Comparison of ENCODE assay signal across 9 cellular contexts in the genomic region with DNA sequence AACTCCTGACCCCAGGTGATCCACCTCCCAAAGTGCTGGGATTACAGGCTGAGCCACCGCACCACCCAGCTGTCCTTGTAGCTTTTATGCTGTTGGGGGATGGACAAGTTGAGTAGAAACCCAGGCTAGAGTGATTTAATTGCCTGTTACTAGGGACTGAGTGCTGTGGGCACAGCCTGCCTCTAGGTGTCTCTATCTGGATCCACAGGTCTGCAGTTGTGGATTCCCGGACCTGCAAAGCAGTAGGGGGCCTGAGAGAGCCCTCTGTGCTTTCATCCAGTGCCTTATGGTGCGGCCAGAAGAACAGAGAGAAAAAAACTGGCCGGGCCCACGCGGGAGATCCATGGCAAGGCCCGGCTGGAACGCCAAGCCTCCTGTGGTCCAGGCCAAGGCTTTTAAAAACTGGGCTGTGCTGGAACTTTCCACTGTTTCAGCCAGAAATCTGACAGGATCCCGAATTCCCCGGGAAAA.
A peak's percentile ranks its signal among the peaks of the same experiment; 100 is the strongest.
DNase-seq lines count a peak whose midpoint lies in the region; ATAC-seq and TF ChIP-seq lines count a peak whose summit lies in the region.
"Had no signal": no experiment of that assay in that cellular context is flagged by ENCODE, and none has a peak within 500 bp of the region (broad histone marks: within the 10 kb centered on the region; RNA-seq: fewer than 3 reads in every experiment).

No MANE protein-coding gene starts in this region.

- no peak overlapping the region for H3K4me3 ChIP-seq in astrocyte of the cerebellum (ENCODE audit: low read depth, low read length)

- DNase-seq in NCI-H1694 treated with DMSO at 0.1 percent for 48 hours (lab: John Stamatoyannopoulos, UW) = peak; percentile 45
- no peak for DNase-seq in NCI-H1694 (lab: John Stamatoyannopoulos, UW)
- DNase-seq in NCI-H1436 treated with DMSO at 0.1 percent for 48 hours (lab: John Stamatoyannopoulos, UW) = peak; percentile 56
- peak; percentile 38 for DNase-seq in astrocyte of the cerebellum (ENCODE audit: low read depth)
- DNase-seq in iPS DF 19.7 (ENCODE audit: low read depth, low spot score) = peak; percentile 81
- DNase-seq in smooth muscle cell of the brain vasculature (ENCODE audit: low read depth, low spot score) = peak; percentile 17
- DNase-seq: activated naive CD8-positive, alpha-beta T cell treated with anti-CD3 and anti-CD28 coated beads, Interleukin-2, amount 10 ng/mL, durations not matched to agents 7 days and 5 days had no signal

- TF ChIP-seq CTCF in astrocyte of the cerebellum (IDR thresholded peaks at IDR 0.05; ENCODE audit: low read depth, low read length, missing control alignments) = peak; percentile 80

- ATAC-seq in HG03571 (IDR thresholded peaks at IDR 0.05; ENCODE audit: unreplicated experiment) (no peak), HG03280 (IDR thresholded peaks at IDR 0.05; ENCODE audit: unreplicated experiment) (no peak)

- in situ Hi-C loops in astrocyte of the cerebellum (cut with HindIII; ENCODE audit: low sequenced_read_pairs) = no loop called here
